In the genomic region with DNA sequence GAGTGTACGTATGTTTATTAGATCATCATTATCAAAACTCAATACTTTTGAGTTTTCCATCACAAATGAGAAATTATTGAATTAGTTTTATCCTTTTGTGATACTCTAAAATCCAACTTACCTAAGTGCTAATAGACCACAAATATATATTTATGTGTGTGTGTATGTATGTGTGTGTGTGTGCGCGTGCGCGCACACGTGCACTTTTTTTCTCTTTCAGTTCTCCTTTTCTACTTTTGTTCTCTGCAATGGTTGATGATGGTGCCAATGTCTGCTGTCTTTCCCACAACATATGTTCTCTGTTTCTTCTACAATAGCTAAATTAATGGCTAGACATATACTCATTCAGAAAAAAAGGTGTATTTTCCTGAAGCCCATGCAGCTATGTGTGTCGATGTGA, we compare ENCODE assay signal across 28 cellular contexts.
"Had no signal": no experiment of that assay in that cellular context is flagged by ENCODE, and none has a peak within 500 bp of the region (broad histone marks: within the 10 kb centered on the region; RNA-seq: fewer than 3 reads in every experiment).

No MANE protein-coding gene starts in this region.

- H3K27me3 ChIP-seq: left lung, pancreas, stomach, testis, thyroid gland, transverse colon, upper lobe of left lung, vagina had no signal

- ATAC-seq: left lung; lower lobe of right lung; naive thymus-derived CD8-positive, alpha-beta T cell; pancreas; right cardiac atrium; sciatic nerve; stimulated activated naive B cell treated with anti-CD40 and anti-IgM and Interleukin-4, amounts not matched to agents 10 μg/mL and 1 μg/mL and 100 μg/mL, for 72 hours; stimulated activated naive CD8-positive, alpha-beta T cell treated with anti-CD3 and anti-CD28 coated beads, Interleukin-15, Interleukin-2, amounts not matched to agents 100 U/mL and 50 U/mL, for 24 hours had no signal

- H3K36me3 ChIP-seq: left lung, lower lobe of right lung, pancreas, prostate gland, stomach, thyroid gland, transverse colon, upper lobe of left lung, vagina had no signal

- H3K9me3 ChIP-seq: left lung, lower lobe of right lung, pancreas, prostate gland, stomach, testis, thyroid gland, transverse colon, upper lobe of left lung, vagina had no signal

- DNase-seq: immature natural killer cell; kidney; left colon; left lung; lower lobe of right lung; mammary epithelial cell; mesenchymal stem cell; naive thymus-derived CD8-positive, alpha-beta T cell; nucleus accumbens; pancreas; posterior cingulate gyrus; retina; right cardiac atrium; stimulated activated CD4-positive, alpha-beta T cell treated with anti-CD3 and anti-CD28 coated beads, Interleukin-12 subunit alpha, Interleukin-12 subunit beta, amount 100 ng/mL, for 4 hours; stimulated activated CD4-positive, alpha-beta T cell treated with anti-CD3 and anti-CD28 coated beads, Interleukin-15, amount 100 ng/mL, for 24 hours; stimulated activated CD4-positive, alpha-beta T cell treated with anti-CD3 and anti-CD28 coated beads, Interleukin-2, amount 100 ng/mL, for 24 hours; stimulated activated CD4-positive, alpha-beta T cell treated with anti-CD3 and anti-CD28 coated beads, Interleukin-4, amount 100 ng/mL, for 1 hour; stimulated activated naive B cell treated with anti-CD40 and anti-IgM and Interleukin-4, amounts not matched to agents 10 μg/mL and 1 μg/mL and 100 μg/mL, for 72 hours; stimulated activated naive CD8-positive, alpha-beta T cell treated with anti-CD3 and anti-CD28 coated beads, Interleukin-15, Interleukin-2, amounts not matched to agents 100 U/mL and 50 U/mL, for 24 hours; stomach; testis; thyroid gland; transverse colon; upper lobe of left lung had no signal

- H3K4me3 ChIP-seq: left lung, lower lobe of right lung, pancreas, prostate gland, skin epidermis, stomach, testis, thyroid gland, transverse colon, upper lobe of left lung, vagina had no signal
